Comparison of ENCODE assay signal across 22 cellular contexts in genomic region chr10:78867555-78867939, GRCh38.
"Had no signal": no experiment of that assay in that cellular context is flagged by ENCODE, and none has a peak within 500 bp of the region (broad histone marks: within the 10 kb centered on the region; RNA-seq: fewer than 3 reads in every experiment).

No MANE protein-coding gene starts in this region.

- H3K27ac ChIP-seq: brain microvascular endothelial cell, SK-N-MC, VCaP had no signal

- H3K36me3 ChIP-seq: brain microvascular endothelial cell had no signal

- DNase-seq: activated CD4-positive, alpha-beta memory T cell treated with anti-CD3 and anti-CD28 coated beads for 36 hours; activated CD4-positive, alpha-beta T cell treated with anti-CD3 and anti-CD28 coated beads, Interleukin-2, amount 10 ng/mL, durations not matched to agents 7 days and 5 days; activated CD4-positive, CD25-positive, alpha-beta regulatory T cell; activated effector memory CD4-positive, alpha-beta T cell treated with anti-CD3 and anti-CD28 coated beads, Interleukin-2, amount 50 U/mL, for 16 hours; activated naive CD4-positive, alpha-beta T cell treated with anti-CD3 and anti-CD28 coated beads for 36 hours; activated naive CD8-positive, alpha-beta T cell treated with anti-CD3 and anti-CD28 coated beads for 36 hours; activated T-cell treated with anti-CD3 and anti-CD28 coated beads, Interleukin-2, amount 50 U/mL, for 4 hours; brain microvascular endothelial cell; KG1; NCI-H1092; NCI-H1417; NCI-H2029; NCI-H2107; NCI-H345; NCI-H510A; NCI-H526 treated with DMSO at 0.1 percent for 48 hours; NK-92 treated with Interleukin-12 subunit alpha and Interleukin-12 subunit beta, amount 100 ng/mL, for 24 hours; OCI-M1; RPMI8226; T-helper 1 cell had no signal

- H3K4me3 ChIP-seq: SK-N-MC had no signal
